Comparison of ENCODE assay signal across 1 cellular context in genomic region chr5:173055042-173055721, GRCh38.
TF ChIP-seq lines count a peak whose summit lies in the region.

No MANE protein-coding gene starts in this region.

TF ChIP-seq in GM23338, 12 proteins besides CTCF, POLR2A, EP300 and RAD21 (continued from another document):
- TF ChIP-seq, protein P1, sequence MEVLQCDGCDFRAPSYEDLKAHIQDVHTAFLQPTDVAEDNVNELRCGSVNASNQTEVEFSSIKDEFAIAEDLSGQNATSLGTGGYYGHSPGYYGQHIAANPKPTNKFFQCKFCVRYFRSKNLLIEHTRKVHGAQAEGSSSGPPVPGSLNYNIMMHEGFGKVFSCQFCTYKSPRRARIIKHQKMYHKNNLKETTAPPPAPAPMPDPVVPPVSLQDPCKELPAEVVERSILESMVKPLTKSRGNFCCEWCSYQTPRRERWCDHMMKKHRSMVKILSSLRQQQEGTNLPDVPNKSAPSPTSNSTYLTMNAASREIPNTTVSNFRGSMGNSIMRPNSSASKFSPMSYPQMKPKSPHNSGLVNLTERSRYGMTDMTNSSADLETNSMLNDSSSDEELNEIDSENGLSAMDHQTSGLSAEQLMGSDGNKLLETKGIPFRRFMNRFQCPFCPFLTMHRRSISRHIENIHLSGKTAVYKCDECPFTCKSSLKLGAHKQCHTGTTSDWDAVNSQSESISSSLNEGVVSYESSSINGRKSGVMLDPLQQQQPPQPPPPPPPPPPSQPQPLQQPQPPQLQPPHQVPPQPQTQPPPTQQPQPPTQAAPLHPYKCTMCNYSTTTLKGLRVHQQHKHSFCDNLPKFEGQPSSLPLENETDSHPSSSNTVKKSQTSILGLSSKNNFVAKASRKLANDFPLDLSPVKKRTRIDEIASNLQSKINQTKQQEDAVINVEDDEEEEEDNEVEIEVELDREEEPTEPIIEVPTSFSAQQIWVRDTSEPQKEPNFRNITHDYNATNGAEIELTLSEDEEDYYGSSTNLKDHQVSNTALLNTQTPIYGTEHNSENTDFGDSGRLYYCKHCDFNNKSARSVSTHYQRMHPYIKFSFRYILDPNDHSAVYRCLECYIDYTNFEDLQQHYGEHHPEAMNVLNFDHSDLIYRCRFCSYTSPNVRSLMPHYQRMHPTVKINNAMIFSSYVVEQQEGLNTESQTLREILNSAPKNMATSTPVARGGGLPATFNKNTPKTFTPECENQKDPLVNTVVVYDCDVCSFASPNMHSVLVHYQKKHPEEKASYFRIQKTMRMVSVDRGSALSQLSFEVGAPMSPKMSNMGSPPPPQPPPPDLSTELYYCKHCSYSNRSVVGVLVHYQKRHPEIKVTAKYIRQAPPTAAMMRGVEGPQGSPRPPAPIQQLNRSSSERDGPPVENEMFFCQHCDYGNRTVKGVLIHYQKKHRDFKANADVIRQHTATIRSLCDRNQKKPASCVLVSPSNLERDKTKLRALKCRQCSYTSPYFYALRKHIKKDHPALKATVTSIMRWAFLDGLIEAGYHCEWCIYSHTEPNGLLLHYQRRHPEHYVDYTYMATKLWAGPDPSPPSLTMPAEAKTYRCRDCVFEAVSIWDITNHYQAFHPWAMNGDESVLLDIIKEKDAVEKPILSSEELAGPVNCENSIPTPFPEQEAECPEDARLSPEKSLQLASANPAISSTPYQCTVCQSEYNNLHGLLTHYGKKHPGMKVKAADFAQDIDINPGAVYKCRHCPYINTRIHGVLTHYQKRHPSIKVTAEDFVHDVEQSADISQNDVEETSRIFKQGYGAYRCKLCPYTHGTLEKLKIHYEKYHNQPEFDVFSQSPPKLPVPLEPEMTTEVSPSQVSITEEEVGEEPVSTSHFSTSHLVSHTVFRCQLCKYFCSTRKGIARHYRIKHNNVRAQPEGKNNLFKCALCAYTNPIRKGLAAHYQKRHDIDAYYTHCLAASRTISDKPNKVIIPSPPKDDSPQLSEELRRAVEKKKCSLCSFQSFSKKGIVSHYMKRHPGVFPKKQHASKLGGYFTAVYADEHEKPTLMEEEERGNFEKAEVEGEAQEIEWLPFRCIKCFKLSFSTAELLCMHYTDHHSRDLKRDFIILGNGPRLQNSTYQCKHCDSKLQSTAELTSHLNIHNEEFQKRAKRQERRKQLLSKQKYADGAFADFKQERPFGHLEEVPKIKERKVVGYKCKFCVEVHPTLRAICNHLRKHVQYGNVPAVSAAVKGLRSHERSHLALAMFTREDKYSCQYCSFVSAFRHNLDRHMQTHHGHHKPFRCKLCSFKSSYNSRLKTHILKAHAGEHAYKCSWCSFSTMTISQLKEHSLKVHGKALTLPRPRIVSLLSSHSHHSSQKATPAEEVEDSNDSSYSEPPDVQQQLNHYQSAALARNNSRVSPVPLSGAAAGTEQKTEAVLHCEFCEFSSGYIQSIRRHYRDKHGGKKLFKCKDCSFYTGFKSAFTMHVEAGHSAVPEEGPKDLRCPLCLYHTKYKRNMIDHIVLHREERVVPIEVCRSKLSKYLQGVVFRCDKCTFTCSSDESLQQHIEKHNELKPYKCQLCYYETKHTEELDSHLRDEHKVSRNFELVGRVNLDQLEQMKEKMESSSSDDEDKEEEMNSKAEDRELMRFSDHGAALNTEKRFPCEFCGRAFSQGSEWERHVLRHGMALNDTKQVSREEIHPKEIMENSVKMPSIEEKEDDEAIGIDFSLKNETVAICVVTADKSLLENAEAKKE (CRISPR knock-in tag; IDR thresholded peaks at IDR 0.05): no peak
- TF ChIP-seq REST (IDR thresholded peaks at IDR 0.05; ENCODE audit: unreplicated experiment): no peak
- no peak for TF ChIP-seq POLR2AphosphoS5 (IDR thresholded peaks at IDR 0.05; ENCODE audit: low read depth)
TF ChIP-seq in GM23338: peak in this region for 0.
